In the genomic region with DNA sequence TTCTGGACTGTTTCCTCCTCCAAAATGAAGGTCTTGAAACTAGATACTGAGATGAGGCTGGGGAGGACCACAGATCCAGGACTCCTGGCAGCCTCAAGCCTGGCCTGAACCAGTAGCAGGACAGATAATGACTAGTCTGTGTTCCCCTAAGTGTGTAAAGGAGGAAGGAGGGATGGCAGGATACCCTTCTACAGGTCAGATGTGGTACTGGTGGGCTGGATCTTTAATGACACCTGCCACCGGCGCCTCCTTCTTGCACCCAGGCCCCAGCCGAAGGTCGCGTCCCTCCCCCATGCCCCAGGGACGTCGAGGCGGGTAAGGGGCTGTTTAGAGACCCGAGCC, we compare ENCODE assay signal across 8 cellular contexts. TPM values are rescaled to one million over a fixed set of nuclear protein-coding genes. Genes with fewer than 3 reads are reported as not detected.
DNase-seq lines count a peak whose midpoint lies in the region; ATAC-seq and TF ChIP-seq lines count a peak whose summit lies in the region.

No MANE protein-coding gene starts in this region.

- H3K9me3 ChIP-seq in MG63 = no peaks in the 10 kb centered on the region
- H3K9me3 ChIP-seq in mucosa of descending colon = no peaks in the 10 kb centered on the region

- peaks cover 28% of the 10 kb centered on the region for H3K4me1 Mint-ChIP-seq in dendritic cell treated with granulocyte-macrophage colony-stimulating factor and Interleukin-4, amounts not matched to agents 40 ng/mL and 50 ng/mL, for 4 days (ENCODE audit: low read depth)

- H3K36me3 ChIP-seq in MG63 (peaks cover 6% of the 10 kb centered on the region), mucosa of descending colon (ENCODE audit: low read depth) (peaks cover 17% of the 10 kb centered on the region)

- intact Hi-C loops in dendritic cell treated with granulocyte-macrophage colony-stimulating factor and Interleukin-4, amounts not matched to agents 40 ng/mL and 50 ng/mL, for 4 days (cut with micrococcal nuclease) = loop anchor here (1.0 kb wide), 2 partner anchors 16 to 26 kb away; partner anchors contain the start of genes QARS1 and QRICH1
- intact Hi-C loops in mucosa of descending colon (cut with DNase I, micrococcal nuclease) = no loop called here

- H3K36me3 Mint-ChIP-seq in dendritic cell treated with granulocyte-macrophage colony-stimulating factor and Interleukin-4, amounts not matched to agents 40 ng/mL and 50 ng/mL, for 4 days (ENCODE audit: low read depth) = peaks cover 83% of the 10 kb centered on the region

- peak overlapping the region; percentile 80 for H3K4me3 Mint-ChIP-seq in dendritic cell treated with granulocyte-macrophage colony-stimulating factor and Interleukin-4, amounts not matched to agents 40 ng/mL and 50 ng/mL, for 4 days

- H3K4me3 ChIP-seq in MG63 (peak overlapping the region; percentile 70), mucosa of descending colon (peak overlapping the region; percentile 96)

- peak; percentile 4 for ATAC-seq in mucosa of descending colon
- ATAC-seq in GM21390 (IDR thresholded peaks at IDR 0.05; ENCODE audit: unreplicated experiment) = no peak
- no peak for ATAC-seq in HG03039 (IDR thresholded peaks at IDR 0.05; ENCODE audit: unreplicated experiment)

- in situ Hi-C loops in GM13977 (cut with MboI; ENCODE audit: low pct_unique_long_range_greater_than_20kb, low sequenced_read_pairs, unreplicated experiment) = no loop called here

- no peaks in the 10 kb centered on the region for H3K27me3 Mint-ChIP-seq in dendritic cell treated with granulocyte-macrophage colony-stimulating factor and Interleukin-4, amounts not matched to agents 40 ng/mL and 50 ng/mL, for 4 days

- H3K27me3 ChIP-seq in MG63 = no peaks in the 10 kb centered on the region

- DNase-seq in GM13977 (ENCODE audit: low spot score) (peak; percentile 48), MG63 (no peak), mucosa of descending colon (no peak), H4 (ENCODE audit: low spot score) (no peak), mucosa of gallbladder (ENCODE audit: low spot score) (no peak)

- H3K9me3 Mint-ChIP-seq in dendritic cell treated with granulocyte-macrophage colony-stimulating factor and Interleukin-4, amounts not matched to agents 40 ng/mL and 50 ng/mL, for 4 days = no peaks in the 10 kb centered on the region

- H3K4me1 ChIP-seq in mucosa of descending colon (ENCODE audit: low read depth) = peaks cover 20% of the 10 kb centered on the region

- TF ChIP-seq CTCF in GM13977 (IDR thresholded peaks at IDR 0.05; ENCODE audit: extremely low read depth, insufficient read depth, missing control alignments) (no peak), mucosa of descending colon (IDR thresholded peaks at IDR 0.05) (no peak)

- peak overlapping the region; percentile 82 for H3K27ac Mint-ChIP-seq in dendritic cell treated with granulocyte-macrophage colony-stimulating factor and Interleukin-4, amounts not matched to agents 40 ng/mL and 50 ng/mL, for 4 days

RNA-seq across cellular contexts. Expression of gene USP19, which starts 0.6 kb away (rescaled TPM):
- 31.5 and 120 TPM in 2 replicates for total RNA-seq in MG63 (2014; rRNA removed; shearing (Covaris generic); ENCODE audit: low replicate concordance)
- total RNA-seq in mucosa of descending colon (10 to 100 TPM; 65.7 to 84.7 (median 82.6) TPM), mucosa of gallbladder (85.6 TPM)
- total RNA-seq in H4 (2014; rRNA removed; shearing (Covaris generic)) = 18.4 and 18.5 TPM in 2 replicates

RNA-seq across cellular contexts. Expression of gene LAMB2, which starts 12.8 kb away (rescaled TPM):
- total RNA-seq in MG63 (2014; rRNA removed; shearing (Covaris generic); ENCODE audit: low replicate concordance) = 32.7 and 99.4 TPM in 2 replicates
- total RNA-seq in mucosa of descending colon (100 to 1,000 TPM in 1 of 3 donors, 10 to 100 TPM in 2; 52.1 to 354 (median 82.0) TPM), mucosa of gallbladder (733 TPM)
- 40.7 and 43.8 TPM in 2 replicates for total RNA-seq in H4 (2014; rRNA removed; shearing (Covaris generic))

RNA-seq across cellular contexts. Expression of gene QARS1, which starts 15.5 kb away (rescaled TPM):
- total RNA-seq in MG63 (2014; rRNA removed; shearing (Covaris generic); ENCODE audit: low replicate concordance) = 97.3 and 152 TPM in 2 replicates
- 100 to 1,000 TPM; 235 to 415 (median 373) TPM for total RNA-seq in mucosa of descending colon
- 139 and 150 TPM in 2 replicates for total RNA-seq in H4 (2014; rRNA removed; shearing (Covaris generic))
- 207 TPM for total RNA-seq in mucosa of gallbladder

RNA-seq across cellular contexts. Expression of gene QRICH1, which starts 26.2 kb away (rescaled TPM):
- total RNA-seq in MG63 (2014; rRNA removed; shearing (Covaris generic); ENCODE audit: low replicate concordance) = 69.4 and 77.3 TPM in 2 replicates
- total RNA-seq in mucosa of descending colon (100 to 1,000 TPM in 1 of 3 donors, 10 to 100 TPM in 2; 73.0 to 104 (median 86.1) TPM), mucosa of gallbladder (83.9 TPM)
- 36.3 and 47.4 TPM in 2 replicates for total RNA-seq in H4 (2014; rRNA removed; shearing (Covaris generic))

RNA-seq across cellular contexts. Expression of gene CCDC71, which starts 46.1 kb away (rescaled TPM):
- total RNA-seq in MG63 (2014; rRNA removed; shearing (Covaris generic); ENCODE audit: low replicate concordance) = 36.4 and 39.6 TPM in 2 replicates
- total RNA-seq in mucosa of descending colon (10 to 100 TPM; 15.2 to 20.7 (median 19.9) TPM), mucosa of gallbladder (21.6 TPM)
- 24.1 and 25.4 TPM in 2 replicates for total RNA-seq in H4 (2014; rRNA removed; shearing (Covaris generic))
